Comparison of ENCODE assay signal across 36 cellular contexts in the genomic region with DNA sequence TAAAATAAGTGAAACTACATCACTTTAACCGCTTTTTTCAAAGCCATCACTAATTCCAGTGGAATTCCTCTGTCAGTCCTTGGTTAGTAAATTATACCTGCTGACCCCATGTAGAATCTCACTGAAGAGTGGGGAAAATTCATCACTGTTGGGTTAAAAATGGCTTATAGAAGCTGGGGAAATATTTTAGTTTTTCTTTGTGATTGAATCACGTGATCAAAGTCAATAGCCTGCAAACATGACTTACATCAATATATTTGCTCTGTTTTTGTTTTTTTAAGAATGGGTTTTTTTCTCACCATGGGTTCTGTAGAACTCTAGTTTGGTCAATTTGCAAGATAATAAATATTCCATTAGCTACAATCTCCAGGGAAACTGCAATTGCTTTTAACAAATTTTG.
"Had no signal": no experiment of that assay in that cellular context is flagged by ENCODE, and none has a peak within 500 bp of the region (broad histone marks: within the 10 kb centered on the region; RNA-seq: fewer than 3 reads in every experiment).

No MANE protein-coding gene starts in this region.

- H3K9me3 ChIP-seq: MG63 had no signal

- H3K27me3 ChIP-seq: MG63 had no signal

- H3K4me3 ChIP-seq: MG63 had no signal

- H3K36me3 ChIP-seq: MG63 had no signal

- DNase-seq: Karpas-422, Kasumi-1, MG63, MM.1S, MV-4-11, NCI-H1048, NCI-H1092, NCI-H1092 treated with DMSO at 0.1 percent for 48 hours, NCI-H1105, NCI-H1105 treated with DMSO at 0.1 percent for 48 hours, NCI-H1417, NCI-H1417 treated with DMSO at 0.1 percent for 48 hours, NCI-H1436, NCI-H1436 treated with DMSO at 0.1 percent for 48 hours, NCI-H146, NCI-H1694, NCI-H1694 treated with DMSO at 0.1 percent for 48 hours, NCI-H187, NCI-H187 treated with DMSO at 0.1 percent for 48 hours, NCI-H1930, NCI-H2029, NCI-H2029 treated with DMSO at 0.1 percent for 48 hours, NCI-H2081, NCI-H2081 treated with DMSO at 0.1 percent for 48 hours, NCI-H2107, NCI-H2171, NCI-H2171 treated with DMSO at 0.1 percent for 48 hours, NCI-H2227 treated with DMSO at 0.1 percent for 48 hours, NCI-H226, NCI-H345, NCI-H446, NCI-H446 treated with DMSO at 0.1 percent for 48 hours, NCI-H510A, NCI-H510A treated with DMSO at 0.1 percent for 48 hours, NCI-H524, NCI-H524 treated with DMSO at 0.1 percent for 48 hours had no signal
